In the genomic region with DNA sequence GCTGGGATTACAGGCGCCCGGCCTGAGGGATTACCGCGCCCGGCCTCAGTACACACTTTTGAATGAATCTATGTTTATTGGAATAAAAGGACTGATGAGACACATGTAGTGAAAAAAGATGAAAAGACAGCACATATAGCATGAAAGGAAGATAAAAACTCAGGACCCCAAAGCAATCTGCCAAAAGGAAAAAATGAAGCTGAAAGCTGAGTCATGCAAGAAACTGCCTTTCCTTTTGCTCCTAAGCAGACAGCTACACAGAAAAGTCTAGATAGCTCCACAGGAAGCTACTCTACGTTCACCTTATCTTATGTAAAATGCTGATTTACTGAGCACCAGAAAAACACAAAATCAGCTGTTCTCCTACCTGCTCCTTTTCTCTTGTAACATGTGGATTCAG, we compare ENCODE assay signal across 35 cellular contexts.
"Had no signal": no experiment of that assay in that cellular context is flagged by ENCODE, and none has a peak within 500 bp of the region (broad histone marks: within the 10 kb centered on the region; RNA-seq: fewer than 3 reads in every experiment).

No MANE protein-coding gene starts in this region.

- H3K36me3 Mint-ChIP-seq: activated CD4-positive, alpha-beta memory T cell treated with anti-CD3 and anti-CD28 coated beads for 36 hours; activated CD8-positive, alpha-beta memory T cell treated with anti-CD3 and anti-CD28 coated beads, Interleukin-2, amount 10 ng/mL, durations not matched to agents 7 days and 5 days; activated naive CD4-positive, alpha-beta T cell treated with anti-CD3 and anti-CD28 coated beads, Interleukin-2, amount 10 ng/mL, durations not matched to agents 7 days and 5 days; activated naive CD4-positive, alpha-beta T cell treated with anti-CD3 and anti-CD28 coated beads, Interleukin-2, amount 50 U/mL, for 72 hours; activated naive CD8-positive, alpha-beta T cell treated with anti-CD3 and anti-CD28 coated beads, Interleukin-2, amount 10 ng/mL, durations not matched to agents 7 days and 5 days had no signal

- DNase-seq: activated B cell treated with CpG ODN at 0.5 μM for 24 hours; activated CD4-positive, alpha-beta memory T cell treated with anti-CD3 and anti-CD28 coated beads for 36 hours; activated CD4-positive, alpha-beta T cell treated with anti-CD3 and anti-CD28 coated beads, Interleukin-2, amount 10 ng/mL, durations not matched to agents 24 days and 14 days; activated CD8-positive, alpha-beta memory T cell treated with anti-CD3 and anti-CD28 coated beads, Interleukin-2, amount 10 ng/mL, durations not matched to agents 7 days and 5 days; activated CD8-positive, alpha-beta memory T cell treated with anti-CD3 and anti-CD28 coated beads, Interleukin-2, amount 50 U/mL, for 4 hours; activated CD8-positive, alpha-beta T cell treated with anti-CD3 and anti-CD28 coated beads, Interleukin-2, amount 10 ng/mL, durations not matched to agents 7 days and 5 days; activated gamma-delta T cell; activated naive CD4-positive, alpha-beta T cell; activated naive CD4-positive, alpha-beta T cell treated with anti-CD3 and anti-CD28 coated beads, Interleukin-2, amount 10 ng/mL, durations not matched to agents 7 days and 5 days; activated naive CD8-positive, alpha-beta T cell treated with anti-CD3 and anti-CD28 coated beads, Interleukin-2, amount 10 ng/mL, durations not matched to agents 7 days and 5 days; activated T-cell treated with anti-CD3 and anti-CD28 coated beads, Interleukin-2, amount 50 U/mL, for 1 hour; activated T-cell treated with anti-CD3 and anti-CD28 coated beads, Interleukin-2, amount 50 U/mL, for 48 hours; amniotic stem cell; anterior cingulate cortex; brain microvascular endothelial cell; cortex of kidney; dermis blood vessel endothelial cell; effector CD4-positive, alpha-beta T cell; effector memory CD8-positive, alpha-beta T cell; foreskin fibroblast; head of caudate nucleus; T-helper 1 cell; T-helper 17 cell; T1000; WERI-Rb-1 had no signal

- H3K4me1 Mint-ChIP-seq: activated B cell treated with CpG ODN at 0.5 μM for 24 hours; activated CD4-positive, alpha-beta T cell treated with anti-CD3 and anti-CD28 coated beads, Interleukin-2, amount 10 ng/mL, durations not matched to agents 24 days and 14 days; activated CD8-positive, alpha-beta memory T cell treated with anti-CD3 and anti-CD28 coated beads, Interleukin-2, amount 10 ng/mL, durations not matched to agents 7 days and 5 days; activated naive CD4-positive, alpha-beta T cell treated with anti-CD3 and anti-CD28 coated beads, Interleukin-2, amount 10 ng/mL, durations not matched to agents 7 days and 5 days; activated naive CD8-positive, alpha-beta T cell treated with anti-CD3 and anti-CD28 coated beads, Interleukin-2, amount 10 ng/mL, durations not matched to agents 7 days and 5 days; central memory CD8-positive, alpha-beta T cell; T-helper 17 cell had no signal

- H3K27ac ChIP-seq: brain microvascular endothelial cell, WERI-Rb-1 had no signal

- H3K27ac Mint-ChIP-seq: activated B cell treated with CpG ODN at 0.5 μM for 24 hours; activated CD4-positive, alpha-beta memory T cell treated with anti-CD3 and anti-CD28 coated beads for 36 hours; activated CD4-positive, alpha-beta T cell treated with anti-CD3 and anti-CD28 coated beads, Interleukin-2, amount 10 ng/mL, durations not matched to agents 24 days and 14 days; activated CD8-positive, alpha-beta memory T cell treated with anti-CD3 and anti-CD28 coated beads, Interleukin-2, amount 10 ng/mL, durations not matched to agents 7 days and 5 days; activated CD8-positive, alpha-beta T cell treated with anti-CD3 and anti-CD28 coated beads, Interleukin-2, amount 10 ng/mL, durations not matched to agents 7 days and 5 days; activated naive CD4-positive, alpha-beta T cell treated with anti-CD3 and anti-CD28 coated beads, Interleukin-2, amount 10 ng/mL, durations not matched to agents 7 days and 5 days; activated naive CD4-positive, alpha-beta T cell treated with anti-CD3 and anti-CD28 coated beads, Interleukin-2, amount 50 U/mL, for 72 hours; activated naive CD8-positive, alpha-beta T cell treated with anti-CD3 and anti-CD28 coated beads, Interleukin-2, amount 10 ng/mL, durations not matched to agents 7 days and 5 days; effector memory CD8-positive, alpha-beta T cell; T-helper 17 cell; T-helper 2 cell treated with Interferon-gamma antibody and Interleukin-4, amounts not matched to agents 5 μg/mL and 100 μg/mL, for 36 hours had no signal

- H3K4me3 Mint-ChIP-seq: activated B cell treated with CpG ODN at 0.5 μM for 24 hours; activated CD4-positive, alpha-beta memory T cell treated with anti-CD3 and anti-CD28 coated beads for 36 hours; activated CD4-positive, alpha-beta T cell treated with anti-CD3 and anti-CD28 coated beads, Interleukin-2, amount 10 ng/mL, durations not matched to agents 24 days and 14 days; activated CD8-positive, alpha-beta memory T cell treated with anti-CD3 and anti-CD28 coated beads, Interleukin-2, amount 10 ng/mL, durations not matched to agents 7 days and 5 days; activated CD8-positive, alpha-beta T cell treated with anti-CD3 and anti-CD28 coated beads, Interleukin-2, amount 10 ng/mL, durations not matched to agents 7 days and 5 days; activated naive CD4-positive, alpha-beta T cell treated with anti-CD3 and anti-CD28 coated beads, Interleukin-2, amount 10 ng/mL, durations not matched to agents 7 days and 5 days; activated naive CD8-positive, alpha-beta T cell treated with anti-CD3 and anti-CD28 coated beads, Interleukin-2, amount 10 ng/mL, durations not matched to agents 7 days and 5 days; central memory CD8-positive, alpha-beta T cell; effector memory CD8-positive, alpha-beta T cell; T-helper 17 cell; T-helper 2 cell treated with Interferon-gamma antibody and Interleukin-4, amounts not matched to agents 5 μg/mL and 100 μg/mL, for 36 hours had no signal

- H3K36me3 ChIP-seq: brain microvascular endothelial cell had no signal

- FAIRE-seq: astrocyte, bronchial epithelial cell, colon, endometrium, frontal cortex had no signal

- H3K27me3 Mint-ChIP-seq: activated CD8-positive, alpha-beta memory T cell treated with anti-CD3 and anti-CD28 coated beads, Interleukin-2, amount 10 ng/mL, durations not matched to agents 7 days and 5 days; activated naive CD4-positive, alpha-beta T cell treated with anti-CD3 and anti-CD28 coated beads, Interleukin-2, amount 10 ng/mL, durations not matched to agents 7 days and 5 days; central memory CD8-positive, alpha-beta T cell had no signal

- H3K9me3 Mint-ChIP-seq: activated B cell treated with CpG ODN at 0.5 μM for 24 hours; activated CD4-positive, alpha-beta T cell treated with anti-CD3 and anti-CD28 coated beads, Interleukin-2, amount 10 ng/mL, durations not matched to agents 24 days and 14 days; activated naive CD4-positive, alpha-beta T cell treated with anti-CD3 and anti-CD28 coated beads, Interleukin-2, amount 10 ng/mL, durations not matched to agents 7 days and 5 days; activated naive CD4-positive, alpha-beta T cell treated with anti-CD3 and anti-CD28 coated beads, Interleukin-2, amount 50 U/mL, for 72 hours; activated naive CD8-positive, alpha-beta T cell treated with anti-CD3 and anti-CD28 coated beads, Interleukin-2, amount 10 ng/mL, durations not matched to agents 7 days and 5 days; central memory CD8-positive, alpha-beta T cell; T-helper 2 cell treated with Interferon-gamma antibody and Interleukin-4, amounts not matched to agents 5 μg/mL and 100 μg/mL, for 36 hours had no signal

- ATAC-seq: activated CD4-positive, CD25-positive, alpha-beta regulatory T cell treated with anti-CD3 and anti-CD28 coated beads, Interleukin-2, amount 50 U/mL, for 24 hours; activated CD8-positive, alpha-beta memory T cell treated with anti-CD3 and anti-CD28 coated beads, Interleukin-2, amount 10 ng/mL, durations not matched to agents 7 days and 5 days; activated CD8-positive, alpha-beta T cell treated with anti-CD3 and anti-CD28 coated beads, Interleukin-2, amount 10 ng/mL, durations not matched to agents 7 days and 5 days; activated naive CD4-positive, alpha-beta T cell treated with anti-CD3 and anti-CD28 coated beads, Interleukin-2, amount 50 U/mL, for 72 hours; effector memory CD8-positive, alpha-beta T cell; esophagus mucosa; T-helper 17 cell had no signal

- H3K27me3 ChIP-seq: brain microvascular endothelial cell had no signal
